8 cellular contexts compared by ENCODE assay signal in the genomic region with DNA sequence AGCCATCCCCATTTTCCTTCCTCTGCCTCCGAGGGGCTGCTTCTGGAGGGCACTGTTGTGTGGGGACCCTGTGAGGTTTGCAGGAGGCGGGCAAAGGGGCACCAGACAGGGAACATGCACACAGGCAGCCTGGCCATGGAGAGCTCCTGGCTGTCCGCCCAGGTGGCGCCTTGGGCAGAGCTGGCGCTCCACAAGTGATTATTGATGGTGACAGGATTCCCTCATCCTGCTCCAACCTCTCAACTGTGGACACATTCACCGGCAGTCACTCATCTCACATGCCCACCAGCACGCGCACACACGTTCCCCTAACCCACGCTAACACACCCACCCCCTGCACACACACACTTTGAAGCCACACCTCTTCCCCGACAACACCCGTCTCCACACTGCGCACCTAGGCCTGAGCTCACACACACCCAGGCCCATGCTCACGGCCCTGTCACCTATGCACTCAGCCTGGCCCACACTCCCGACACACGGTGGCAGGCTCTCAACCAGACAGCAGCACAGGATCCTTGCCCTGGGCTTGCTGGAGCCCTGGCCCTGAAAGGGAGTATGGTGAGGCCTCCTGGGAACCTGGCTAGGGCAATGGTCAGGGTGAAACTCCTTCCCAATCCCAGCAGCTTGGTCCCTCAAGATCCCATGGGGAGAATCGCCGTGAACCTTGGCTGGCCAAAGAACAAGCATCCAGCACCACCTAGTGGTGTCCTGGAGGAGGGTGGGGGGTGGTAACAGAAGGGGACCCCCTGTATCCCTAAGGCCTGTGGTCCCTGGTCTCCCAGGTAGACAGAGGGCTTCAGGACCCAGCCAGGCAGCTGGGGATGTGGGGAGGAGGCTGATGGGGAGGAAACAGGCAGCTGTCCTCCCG. TPM values are rescaled to one million over a fixed set of nuclear protein-coding genes. Genes with fewer than 3 reads are reported as not detected.
DNase-seq lines count a peak whose midpoint lies in the region; ATAC-seq, FAIRE-seq and TF ChIP-seq lines count a peak whose summit lies in the region.

No MANE protein-coding gene starts in this region.

- TF ChIP-seq CTCF in Peyer's patch (IDR thresholded peaks at IDR 0.05) (peak in 4 of 6 experiments; percentile 39 to 74 (median 70)), fibroblast of pulmonary artery (IDR thresholded peaks at IDR 0.05; ENCODE audit: low read length, missing control alignments) (peak; percentile 66), prostate gland (IDR thresholded peaks at IDR 0.05) (peak in 3 of 4 experiments; percentile 41 to 71 (median 69))

- TF ChIP-seq POLR2A in Peyer's patch (IDR thresholded peaks at IDR 0.05) (no peak), prostate gland (IDR thresholded peaks at IDR 0.05) (peak; percentile 15)

- H3K9me3 ChIP-seq in Peyer's patch: no peaks in the 10 kb centered on the region
- H3K9me3 ChIP-seq in prostate gland: no peaks in the 10 kb centered on the region

- WGBS in prostate gland: 39% methylated on average over 19 of the region's 19 CpGs

- no peak for FAIRE-seq in urothelium cell line (lab: Jason Lieb, UNC)

- no peaks in the 10 kb centered on the region for H3K36me3 Mint-ChIP-seq in activated naive CD8-positive, alpha-beta T cell
- no peaks in the 10 kb centered on the region for H3K36me3 Mint-ChIP-seq in activated naive CD8-positive, alpha-beta T cell treated with anti-CD3 and anti-CD28 coated beads for 36 hours

- no peaks in the 10 kb centered on the region for H3K36me3 ChIP-seq in Peyer's patch
- H3K36me3 ChIP-seq in prostate gland: no peaks in the 10 kb centered on the region

- H3K4me1 ChIP-seq in Peyer's patch: peaks cover 2 to 47% (median 15%) of the 10 kb centered on the region in 4 donors
- H3K4me1 ChIP-seq in prostate gland (replicated peaks): peaks cover 23% of the 10 kb centered on the region

- no peak overlapping the region for H3K27ac Mint-ChIP-seq in activated naive CD8-positive, alpha-beta T cell
- H3K27ac Mint-ChIP-seq in activated naive CD8-positive, alpha-beta T cell treated with anti-CD3 and anti-CD28 coated beads for 36 hours: no peak overlapping the region

- ATAC-seq in GM19467 (IDR thresholded peaks at IDR 0.05; ENCODE audit: unreplicated experiment) (no peak), GM18511 (IDR thresholded peaks at IDR 0.05; ENCODE audit: unreplicated experiment) (no peak)

- H3K27ac ChIP-seq in Peyer's patch: peak overlapping the region in 1 of 4 donors; percentile 49
- H3K27ac ChIP-seq in prostate gland: no peak overlapping the region

- no peaks in the 10 kb centered on the region for H3K9me3 Mint-ChIP-seq in activated naive CD8-positive, alpha-beta T cell (ENCODE audit: low read depth)
- H3K9me3 Mint-ChIP-seq in activated naive CD8-positive, alpha-beta T cell treated with anti-CD3 and anti-CD28 coated beads for 36 hours: no peaks in the 10 kb centered on the region

- intact Hi-C loops in prostate gland (cut with DNase I): loop anchor here (5.0 kb wide), 1 partner anchor 50 kb away; no protein-coding TSS in a partner anchor

- DNase-seq in activated naive CD8-positive, alpha-beta T cell treated with anti-CD3 and anti-CD28 coated beads for 36 hours: no peak
- peak in 2 of 3 donors; percentile 74 to 83 for DNase-seq in Peyer's patch
- DNase-seq in fibroblast of pulmonary artery (ENCODE audit: low read depth): peak; percentile 46
- DNase-seq in prostate gland (ENCODE audit: low spot score): peak; percentile 39
- DNase-seq in urothelium cell line (ENCODE audit: low spot score): no peak

- peaks cover 2% of the 10 kb centered on the region for H3K27me3 Mint-ChIP-seq in activated naive CD8-positive, alpha-beta T cell
- peaks cover 15% of the 10 kb centered on the region for H3K27me3 Mint-ChIP-seq in activated naive CD8-positive, alpha-beta T cell treated with anti-CD3 and anti-CD28 coated beads for 36 hours

- H3K4me3 Mint-ChIP-seq in activated naive CD8-positive, alpha-beta T cell: peak overlapping the region; percentile 9
- H3K4me3 Mint-ChIP-seq in activated naive CD8-positive, alpha-beta T cell treated with anti-CD3 and anti-CD28 coated beads for 36 hours: no peak overlapping the region

- peaks cover 25% of the 10 kb centered on the region for H3K4me1 Mint-ChIP-seq in activated naive CD8-positive, alpha-beta T cell (ENCODE audit: low read depth)
- H3K4me1 Mint-ChIP-seq in activated naive CD8-positive, alpha-beta T cell treated with anti-CD3 and anti-CD28 coated beads for 36 hours: peaks cover 14% of the 10 kb centered on the region

- H3K27me3 ChIP-seq in Peyer's patch (peaks cover 0 to 6% of the 10 kb centered on the region in 2 donors), prostate gland (replicated peaks; ENCODE audit: insufficient read depth) (no peaks in the 10 kb centered on the region)

- H3K4me3 ChIP-seq in Peyer's patch (no peak overlapping the region), fibroblast of pulmonary artery (replicated peaks; ENCODE audit: low read depth, low read length) (no peak overlapping the region), prostate gland (no peak overlapping the region)

RNA-seq across cellular contexts. Expression of gene PNMT, which starts 3.6 kb away (rescaled TPM):
- not detected for total RNA-seq in activated naive CD8-positive, alpha-beta T cell treated with anti-CD3 and anti-CD28 coated beads for 36 hours
- 10 to 100 TPM in 1 of 4 donors, 1 to 10 TPM in 3; 1.4 to 28.1 (median 1.8) TPM for total RNA-seq in Peyer's patch
- 1 to 10 TPM; 2.7 to 5.8 TPM for total RNA-seq in prostate gland

RNA-seq across cellular contexts. Expression of gene TCAP, which starts 6.7 kb away (rescaled TPM):
- total RNA-seq in activated naive CD8-positive, alpha-beta T cell treated with anti-CD3 and anti-CD28 coated beads for 36 hours: under 1 TPM; 0.78 to 0.89 TPM
- total RNA-seq in Peyer's patch (1 to 10 TPM in 2 of 4 donors, under 1 TPM in 1, not detected in 1; 0.53 to 1.9 (median 1.1) TPM), prostate gland (10 to 100 TPM in 1 of 2 donors, 1 to 10 TPM in 1; 4.3 to 44.3 TPM)

RNA-seq across cellular contexts. Expression of gene PGAP3, which starts 16.0 kb away (rescaled TPM):
- total RNA-seq in activated naive CD8-positive, alpha-beta T cell treated with anti-CD3 and anti-CD28 coated beads for 36 hours: 1 to 10 TPM; 7.8 to 8.9 TPM
- 10 to 100 TPM; 15.7 to 72.3 (median 65.1) TPM for total RNA-seq in Peyer's patch
- total RNA-seq in prostate gland: 10 to 100 TPM; 44.6 to 50.0 TPM

RNA-seq across cellular contexts. Expression of gene ERBB2, which starts 28.0 kb away (rescaled TPM):
- total RNA-seq in activated naive CD8-positive, alpha-beta T cell treated with anti-CD3 and anti-CD28 coated beads for 36 hours: 1 to 10 TPM; 3.8 to 4.3 TPM
- total RNA-seq in Peyer's patch: 100 to 1,000 TPM; 104 to 339 (median 247) TPM
- 100 to 1,000 TPM; 112 to 172 TPM for total RNA-seq in prostate gland

RNA-seq across cellular contexts. Expression of gene STARD3, which starts 34.9 kb away (rescaled TPM):
- 10 to 100 TPM; 47.9 to 53.2 TPM for total RNA-seq in activated naive CD8-positive, alpha-beta T cell treated with anti-CD3 and anti-CD28 coated beads for 36 hours
- total RNA-seq in Peyer's patch (100 to 1,000 TPM; 102 to 212 (median 145) TPM), prostate gland (100 to 1,000 TPM in 1 of 2 donors, 10 to 100 TPM in 1; 52.5 to 202 TPM)

Comparison
In these comparisons a context has a peak if more than half of its experiments do, and no peak if none do; other contexts are left out.
1. DNase-seq: peak in Peyer's patch (2 of 3), fibroblast of pulmonary artery (single experiment) and prostate gland (single experiment); none in activated naive CD8-positive, alpha-beta T cell treated with anti-CD3 and anti-CD28 coated beads for 36 hours (single experiment) and urothelium cell line (single experiment).
2. Peak in every context shown above with its lines, with median percentiles within 50 percentile points of each other: CTCF ChIP-seq.